ENCODE assay signal across 7 cellular contexts in the genomic region with DNA sequence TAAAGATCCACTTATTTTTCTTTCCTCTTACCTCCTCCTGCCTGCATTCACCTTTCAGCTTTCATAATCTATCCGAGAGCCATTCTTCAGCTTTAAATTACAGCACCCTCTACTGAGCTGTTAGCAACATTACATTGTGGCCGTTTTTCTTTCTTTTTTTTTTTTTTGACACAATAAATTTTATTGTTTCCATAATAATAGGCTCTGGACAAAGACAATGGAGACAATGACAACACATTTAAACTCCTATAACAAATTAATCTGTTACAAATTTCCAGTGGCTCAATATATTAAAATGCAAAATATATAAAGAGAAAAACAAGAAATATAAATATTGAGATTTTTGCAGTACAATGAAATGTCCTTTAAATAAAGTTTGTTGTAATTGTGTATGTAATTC.
A peak's percentile ranks its signal among the peaks of the same experiment; 100 is the strongest.
DNase-seq lines count a peak whose midpoint lies in the region; ATAC-seq, FAIRE-seq and TF ChIP-seq lines count a peak whose summit lies in the region.
"Not testable (repeated sequence)": the region's sequence is repeated elsewhere in the genome, so short reads cannot be mapped to it uniquely, and the experiment has no call there.

No MANE protein-coding gene starts in this region.

- BruUV-seq in endothelial cell of umbilical vein (replicated peaks; lab: Mats Ljungman, UMichigan): not testable (repeated sequence)

- CTCF ChIA-PET in endothelial cell of umbilical vein (lab: Charles Lee): not testable (repeated sequence)

- peak; percentile 11; the same call in 1 of the 2 replicates for TF ChIP-seq CTCF in GM12875 (IDR thresholded peaks at IDR 0.05; ENCODE audit: borderline replicate concordance, insufficient read depth, low read depth, low read length)
- TF ChIP-seq CTCF in endothelial cell of umbilical vein (IDR thresholded peaks at IDR 0.05; ENCODE audit: extremely low read depth in 1 of 2, insufficient read depth in 1 of 2, low read depth in 1 of 2, low read length in 2 of 2): peak in 1 of 2 donors; percentile 10
- TF ChIP-seq CTCF in lower lobe of right lung (IDR thresholded peaks at IDR 0.05): peak; percentile 5

- H3K9me1 ChIP-seq in endothelial cell of umbilical vein (replicated peaks; ENCODE audit: control insufficient read depth, extremely low read depth, insufficient read depth, low read length): not testable (repeated sequence)

- not testable (repeated sequence) for H3K27ac ChIP-seq in endothelial cell of umbilical vein (ENCODE audit: insufficient read depth, low read depth, low read length); lower lobe of right lung

- dilution Hi-C loops in endothelial cell of umbilical vein (cut with MboI; ENCODE audit: extremely low pct_ligation_motif_present, low sequenced_read_pairs): not testable (repeated sequence)

- not testable (repeated sequence) for H3K4me3 ChIP-seq in GM12875 (ENCODE audit: low read depth, low read length); endothelial cell of umbilical vein (replicated peaks in 1 of 3; ENCODE audit: insufficient read depth in 1 of 3, low read depth in 1 of 3, low read length in 3 of 3); lower lobe of right lung

- not testable (repeated sequence) for H3K36me3 ChIP-seq in endothelial cell of umbilical vein (ENCODE audit: control insufficient read depth in 2 of 2, extremely low read depth in 1 of 2, insufficient read depth in 2 of 2, low read length in 2 of 2); lower lobe of right lung

- H3K27me3 ChIP-seq in endothelial cell of umbilical vein (ENCODE audit: control insufficient read depth in 2 of 2, insufficient read depth in 2 of 2, low read length in 2 of 2); lower lobe of right lung (ENCODE audit: low read depth): not testable (repeated sequence)

- H2AFZ ChIP-seq in endothelial cell of umbilical vein (ENCODE audit: low read depth, low read length): not testable (repeated sequence)

- H3K9ac ChIP-seq in endothelial cell of umbilical vein (replicated peaks; ENCODE audit: extremely low read depth, insufficient read depth, low read length): not testable (repeated sequence)

- not testable (repeated sequence) for H3K4me1 ChIP-seq in endothelial cell of umbilical vein (ENCODE audit: control insufficient read depth, extremely low read depth, insufficient read depth, low read length); lower lobe of right lung

- POLR2A ChIA-PET in endothelial cell of umbilical vein (lab: Charles Lee): not testable (repeated sequence)

- not testable (repeated sequence) for H3K9me3 ChIP-seq in endothelial cell of umbilical vein (replicated peaks; ENCODE audit: control insufficient read depth, insufficient read depth, low read length); lower lobe of right lung

- not testable (repeated sequence) for TF ChIP-seq POLR2A in endothelial cell of umbilical vein (IDR thresholded peaks at IDR 0.05; ENCODE audit: low read depth, low read length)

- not testable (repeated sequence) for H4K20me1 ChIP-seq in endothelial cell of umbilical vein (replicated peaks; ENCODE audit: control insufficient read depth, extremely low read depth, insufficient read depth, low read length)

- H3K79me2 ChIP-seq in endothelial cell of umbilical vein (ENCODE audit: control insufficient read depth, insufficient read depth, low read length): not testable (repeated sequence)

- H3K4me2 ChIP-seq in endothelial cell of umbilical vein (ENCODE audit: insufficient read depth, low read length): not testable (repeated sequence)

- intact Hi-C loops in endothelial cell of umbilical vein (cut with micrococcal nuclease); lower lobe of right lung (cut with DNase I): not testable (repeated sequence)

- peak; percentile 67 for FAIRE-seq in endothelial cell of umbilical vein (lab: Jason Lieb, UNC)

- DNase-seq in NCI-H2081 (lab: John Stamatoyannopoulos, UW) (peak; percentile 0 to 23), SW480 (ENCODE audit: low spot score) (peak; percentile 11)
- DNase-seq in endothelial cell of umbilical vein (ENCODE audit: low read depth, low spot score); lower lobe of right lung: not testable (repeated sequence)

- ATAC-seq in GM21526 (IDR thresholded peaks at IDR 0.05; ENCODE audit: low FRiP score, unreplicated experiment) (peak; percentile 75), HG03280 (IDR thresholded peaks at IDR 0.05; ENCODE audit: unreplicated experiment) (peak; percentile 61), lower lobe of right lung (peak in 1 of 2 donors; percentile 37)
